Comparison of ENCODE assay signal across 14 cellular contexts in genomic region chr7:81618400-81619014, GRCh38.
DNase-seq lines count a peak whose midpoint lies in the region; ATAC-seq and TF ChIP-seq lines count a peak whose summit lies in the region.
"Had no signal": no experiment of that assay in that cellular context is flagged by ENCODE, and none has a peak within 500 bp of the region (broad histone marks: within the 10 kb centered on the region; RNA-seq: fewer than 3 reads in every experiment).

No MANE protein-coding gene starts in this region.

- peaks cover 34% of the 10 kb centered on the region for H3K4me1 ChIP-seq in foreskin keratinocyte
- H3K4me1 ChIP-seq: BLaER1, upper lobe of left lung had no signal

- no peak overlapping the region for H3K4me3 ChIP-seq in HFF-Myc (replicated peaks; ENCODE audit: low read depth, low read length)
- H3K4me3 ChIP-seq: BLaER1, upper lobe of left lung had no signal

- ATAC-seq in foreskin keratinocyte (peak; percentile 91), GM21381 (IDR thresholded peaks at IDR 0.05; ENCODE audit: unreplicated experiment) (no peak), GM19324 (IDR thresholded peaks at IDR 0.05; ENCODE audit: low FRiP score, unreplicated experiment) (no peak)
- ATAC-seq: activated CD8-positive, alpha-beta T cell treated with anti-CD3 and anti-CD28 coated beads, Interleukin-2, amount 10 ng/mL, durations not matched to agents 7 days and 5 days had no signal

- no peaks in the 10 kb centered on the region for H3K27me3 ChIP-seq in foreskin keratinocyte
- H3K27me3 ChIP-seq: BLaER1, upper lobe of left lung had no signal

- peak; percentile 85 for DNase-seq in HFF-Myc (ENCODE audit: extremely low read depth, low read depth)
- peak; percentile 60 for DNase-seq in SW480 (ENCODE audit: low spot score)
- DNase-seq in foreskin keratinocyte = peak; percentile 69 to 87
- no peak for DNase-seq in NCI-H1092 (lab: John Stamatoyannopoulos, UW)
- DNase-seq in NCI-H1694 treated with DMSO at 0.1 percent for 48 hours (lab: John Stamatoyannopoulos, UW) = no peak
- DNase-seq: activated CD8-positive, alpha-beta T cell treated with anti-CD3 and anti-CD28 coated beads, Interleukin-2, amount 10 ng/mL, durations not matched to agents 7 days and 5 days; amygdala; MV-4-11; naive B cell; upper lobe of left lung had no signal

- TF ChIP-seq CTCF in 22Rv1 (IDR thresholded peaks at IDR 0.05) (no peak), HFF-Myc (IDR thresholded peaks at IDR 0.05; ENCODE audit: low read depth, low read length, missing control alignments) (no peak), foreskin keratinocyte (conservative IDR thresholded peaks at IDR 0.05) (no peak)

- H3K27ac ChIP-seq in 22Rv1 (peak overlapping the region; percentile 96), foreskin keratinocyte (peak overlapping the region; percentile 79)
- H3K27ac ChIP-seq: BLaER1, upper lobe of left lung had no signal

Comparison
In these comparisons a context has a peak if more than half of its experiments do, and no peak if none do; other contexts are left out.
1. DNase-seq: peak in HFF-Myc (single experiment), SW480 (single experiment) and foreskin keratinocyte (2 of 2); none in NCI-H1092 (single experiment) and NCI-H1694 treated with DMSO at 0.1 percent for 48 hours (single experiment).